Comparison of ENCODE assay signal across 1 cellular context in the genomic region with DNA sequence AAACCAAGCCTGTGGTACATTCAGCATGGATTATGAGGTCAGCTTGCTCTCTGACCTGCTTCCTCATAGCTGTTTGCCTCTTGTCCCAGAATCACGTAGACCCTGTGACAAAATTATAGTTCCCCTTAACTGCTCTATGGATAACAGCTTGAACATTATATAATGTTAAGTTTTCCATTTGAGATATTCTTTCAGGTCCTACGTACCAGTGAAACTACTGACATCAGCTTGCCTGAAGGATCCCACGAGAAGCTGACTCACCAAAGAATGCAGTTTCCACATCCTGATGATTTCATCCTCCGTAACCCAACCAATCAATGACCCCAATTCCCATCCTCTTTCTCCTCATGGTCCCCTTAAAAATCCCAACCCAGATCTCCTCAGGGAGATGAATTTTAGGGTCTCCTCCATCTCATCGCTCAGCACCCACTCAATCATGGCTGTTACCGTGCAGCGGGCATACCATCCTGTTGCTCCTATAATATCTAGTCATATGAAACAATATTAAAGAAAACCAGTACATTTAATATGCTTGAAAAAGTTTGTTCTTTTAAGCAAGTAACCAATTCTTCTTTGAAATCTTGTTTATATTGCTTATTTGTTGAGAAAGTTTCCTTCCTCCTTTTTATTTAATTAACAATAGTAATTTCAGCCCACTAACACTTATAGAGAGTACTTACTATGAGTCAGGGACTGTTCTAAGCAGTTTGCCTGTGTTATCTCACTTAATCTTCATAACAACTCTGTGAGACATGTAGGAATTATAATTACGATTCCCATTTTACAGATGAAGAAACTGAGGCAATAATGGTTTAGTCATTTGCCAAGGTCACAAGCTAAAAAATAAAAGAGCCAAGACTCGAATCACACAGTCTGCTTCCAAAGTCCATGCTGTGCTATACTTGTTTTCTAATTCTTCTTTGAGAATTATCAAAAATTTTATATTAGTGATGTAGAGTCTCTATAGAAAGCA.
TF ChIP-seq lines count a peak whose summit lies in the region.

No MANE protein-coding gene starts in this region.

TF ChIP-seq in endothelial cell of umbilical vein, 7 proteins besides CTCF, POLR2A, EP300 and RAD21:
- TF ChIP-seq JUN (IDR thresholded peaks at IDR 0.05; ENCODE audit: borderline replicate concordance, insufficient read depth, insufficient read length, low read depth) (peak; percentile 80), GATA2 (IDR thresholded peaks at IDR 0.05; ENCODE audit: insufficient read depth, insufficient read length, low read depth, low read length) (peak; percentile 32), MYC (IDR thresholded peaks at IDR 0.05; ENCODE audit: low read depth, low read length) (no peak), FOS (IDR thresholded peaks at IDR 0.05; ENCODE audit: borderline replicate concordance, insufficient read depth, low read length) (peak; percentile 83)
